Comparison of ENCODE assay signal across 10 cellular contexts in genomic region chr2:85890522-85891176, GRCh38. TPM values are rescaled to one million over a fixed set of nuclear protein-coding genes. Genes with fewer than 3 reads are reported as not detected.
A peak's percentile ranks its signal among the peaks of the same experiment; 100 is the strongest.
DNase-seq lines count a peak whose midpoint lies in the region; ATAC-seq and TF ChIP-seq lines count a peak whose summit lies in the region.
"Had no signal": no experiment of that assay in that cellular context is flagged by ENCODE, and none has a peak within 500 bp of the region (broad histone marks: within the 10 kb centered on the region; RNA-seq: fewer than 3 reads in every experiment).

No MANE protein-coding gene starts in this region.

- peak overlapping the region in 7 of 11 experiments; percentile 55 to 86 (median 81); a peak in 10 of 22 replicates for H3K27ac ChIP-seq in BLaER1 treated with 17β-estradiol and CSF1 and Interleukin-3, amounts not matched to agents 10 nM and 100 nM
- H3K27ac ChIP-seq in HL-60 (replicated peaks): no peak overlapping the region
- H3K27ac ChIP-seq in adrenal gland: peak overlapping the region; percentile 84 to 99 (median 95)

- peaks cover 11 to 15% (median 13%) of the 10 kb centered on the region in 11 experiments for H3K9me3 ChIP-seq in BLaER1 treated with 17β-estradiol and CSF1 and Interleukin-3, amounts not matched to agents 10 nM and 100 nM (replicated peaks in 1 of 11)
- no peaks in the 10 kb centered on the region for H3K9me3 ChIP-seq in adrenal gland (replicated peaks in 1 of 3)

- H3K4me1 Mint-ChIP-seq in naive thymus-derived CD8-positive, alpha-beta T cell: peaks cover 39 to 70% (median 67%) of the 10 kb centered on the region in 4 donors

- TF ChIP-seq CTCF in HL-60 (IDR thresholded peaks at IDR 0.05; ENCODE audit: insufficient read depth, low read length) (no peak), adrenal gland (IDR thresholded peaks at IDR 0.05) (no peak)

- peaks cover 67 to 78% (median 74%) of the 10 kb centered on the region in 10 experiments for H3K4me1 ChIP-seq in BLaER1 treated with 17β-estradiol and CSF1 and Interleukin-3, amounts not matched to agents 10 nM and 100 nM
- peaks cover 41 to 61% of the 10 kb centered on the region in 2 donors for H3K4me1 ChIP-seq in adrenal gland (replicated peaks in 1 of 2)

- peaks cover 0 to 7% (median 0%) of the 10 kb centered on the region in 11 experiments; a peak in 3 of 22 replicates for H3K27me3 ChIP-seq in BLaER1 treated with 17β-estradiol and CSF1 and Interleukin-3, amounts not matched to agents 10 nM and 100 nM
- H3K27me3 ChIP-seq in HL-60 (ENCODE audit: insufficient read depth, poor library complexity, severe bottlenecking) (no peaks in the 10 kb centered on the region), adrenal gland (no peaks in the 10 kb centered on the region)

- H3K9ac ChIP-seq in BLaER1 treated with 17β-estradiol and CSF1 and Interleukin-3, amounts not matched to agents 10 nM and 100 nM: peak overlapping the region in 3 of 11 experiments; percentile 1 to 83 (median 19); a peak in 2 of 22 replicates

- peak in 1 of 2 donors; percentile 53 for TF ChIP-seq POLR2A in adrenal gland (IDR thresholded peaks at IDR 0.05)

- no peak for ATAC-seq in naive thymus-derived CD8-positive, alpha-beta T cell

- POLR2A ChIA-PET in naive thymus-derived CD8-positive, alpha-beta T cell (lab: Charles Lee): interaction anchor here (1.0 to 5.6 kb wide), 5 partner anchors 9 to 150 kb away, joined by 4 to 106 read pairs (median 38); no protein-coding TSS in a partner anchor

- 49 to 73% (median 54%) methylated on average over 5 of the region's 5 CpGs for WGBS in adrenal gland, 4 donors

- peaks cover 0 to 10% (median 0%) of the 10 kb centered on the region in 11 experiments; a peak in 6 of 22 replicates for H3K36me3 ChIP-seq in BLaER1 treated with 17β-estradiol and CSF1 and Interleukin-3, amounts not matched to agents 10 nM and 100 nM
- H3K36me3 ChIP-seq in adrenal gland (replicated peaks in 1 of 2): no peaks in the 10 kb centered on the region

- H3K4me3 ChIP-seq in BLaER1 treated with 17β-estradiol and CSF1 and Interleukin-3, amounts not matched to agents 10 nM and 100 nM: peak overlapping the region in 2 of 10 experiments; percentile 93 to 95; a peak in 4 of 20 replicates
- H3K4me3 ChIP-seq in HL-60 (replicated peaks; ENCODE audit: insufficient read depth, low read length) (no peak overlapping the region), adrenal gland (peak overlapping the region in 1 of 4 donors; percentile 98)

- peak; percentile 55 to 56 for DNase-seq in HL-60 (ENCODE audit: low read depth in 1 of 2, low spot score in 1 of 2)
- no peak for DNase-seq in adrenal gland
- no peak for DNase-seq in naive thymus-derived CD8-positive, alpha-beta T cell
- DNase-seq in COLO668 (lab: John Stamatoyannopoulos, UW; ENCODE audit: unreplicated experiment): no peak
- no peak for DNase-seq in A172 (ENCODE audit: low spot score)
- no peak for DNase-seq in effector CD8-positive, alpha-beta T cell (lab: John Stamatoyannopoulos, UW)
- no peak for DNase-seq in activated gamma-delta T cell treated with Interleukin-2 at 50 U/mL for 16 hours
- DNase-seq: activated CD4-positive, CD25-positive, alpha-beta regulatory T cell; cortex of kidney had no signal

- peak overlapping the region; percentile 89 to 100 (median 99) for H3K4me2 ChIP-seq in BLaER1 treated with 17β-estradiol and CSF1 and Interleukin-3, amounts not matched to agents 10 nM and 100 nM

- H3K27ac Mint-ChIP-seq in naive thymus-derived CD8-positive, alpha-beta T cell: peak overlapping the region; percentile 80 to 99 (median 92)

- intact Hi-C loops in adrenal gland (cut with DNase I): no loop called here

- peaks cover 0 to 12% (median 11%) of the 10 kb centered on the region in 3 donors for H3K36me3 Mint-ChIP-seq in naive thymus-derived CD8-positive, alpha-beta T cell

- H3K9me3 Mint-ChIP-seq in naive thymus-derived CD8-positive, alpha-beta T cell: peaks cover 0 to 7% (median 2%) of the 10 kb centered on the region in 9 donors

- peaks cover 0 to 22% (median 14%) of the 10 kb centered on the region in 11 experiments; a peak in 9 of 22 replicates for H4K20me1 ChIP-seq in BLaER1 treated with 17β-estradiol and CSF1 and Interleukin-3, amounts not matched to agents 10 nM and 100 nM

- H3K4me3 Mint-ChIP-seq in naive thymus-derived CD8-positive, alpha-beta T cell: peak overlapping the region; percentile 70 to 100 (median 88)

- no peaks in the 10 kb centered on the region for H3K27me3 Mint-ChIP-seq in naive thymus-derived CD8-positive, alpha-beta T cell

RNA-seq across cellular contexts. Expression of gene ST3GAL5, which starts 1.9 kb away (rescaled TPM):
- total RNA-seq in adrenal gland: 100 to 1,000 TPM in 4 of 8 donors, 10 to 100 TPM in 4; 61.2 to 172 (median 111) TPM
- polyA plus RNA-seq in adrenal gland: 10 to 100 TPM; 79.2 to 96.4 (median 79.7) TPM
- 10 to 100 TPM; 42.1 to 44.1 TPM for total RNA-seq in naive thymus-derived CD8-positive, alpha-beta T cell
- polyA plus RNA-seq in naive thymus-derived CD8-positive, alpha-beta T cell: 10 to 100 TPM; 17.1 to 23.8 (median 17.3) TPM
- total RNA-seq in A172 (2014; rRNA removed; shearing (Covaris generic)): 18.7 and 30.0 TPM in 2 replicates

Comparison
In these comparisons a context has a peak if more than half of its experiments do, and no peak if none do; other contexts are left out.
1. DNase-seq: peak in HL-60 (2 of 2); none in adrenal gland (0 of 7), naive thymus-derived CD8-positive, alpha-beta T cell (0 of 10), COLO668 (single experiment), A172 (single experiment), effector CD8-positive, alpha-beta T cell (single experiment) and activated gamma-delta T cell treated with Interleukin-2 at 50 U/mL for 16 hours (single experiment).